27 cellular contexts compared by ENCODE assay signal in the genomic region with DNA sequence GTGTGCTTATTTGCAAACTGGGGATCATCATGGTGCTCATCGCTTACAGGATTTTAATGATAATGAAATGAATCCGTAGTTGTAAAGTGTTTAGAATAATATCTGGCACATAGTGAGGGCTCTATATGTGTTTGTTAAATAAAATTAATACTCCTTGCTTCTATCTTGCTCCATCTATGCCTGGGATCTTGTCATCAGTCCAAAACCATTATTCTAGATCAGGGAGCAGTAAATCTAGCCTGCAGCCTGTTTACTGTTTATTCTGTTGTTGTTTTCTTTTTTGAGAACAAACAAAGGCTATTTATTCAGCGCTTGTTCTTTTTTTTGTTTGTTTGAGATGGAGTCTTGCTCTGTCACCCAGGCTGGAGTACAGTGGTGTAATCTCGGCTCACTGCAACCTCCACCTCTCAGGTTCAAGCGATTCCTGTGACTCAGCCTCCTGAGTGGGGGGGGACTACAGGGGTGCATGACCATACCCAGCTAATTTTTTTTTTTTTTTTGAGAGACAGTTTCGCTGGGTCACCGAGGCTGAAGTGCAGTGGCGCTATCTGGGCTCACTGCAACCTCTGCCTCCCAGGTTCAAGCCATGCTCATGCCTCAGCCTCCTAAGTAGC. TPM values are rescaled to one million over a fixed set of nuclear protein-coding genes. Genes with fewer than 3 reads are reported as not detected.
DNase-seq lines count a peak whose midpoint lies in the region; ATAC-seq, FAIRE-seq and TF ChIP-seq lines count a peak whose summit lies in the region.
"Had no signal": no experiment of that assay in that cellular context is flagged by ENCODE, and none has a peak within 500 bp of the region (broad histone marks: within the 10 kb centered on the region; RNA-seq: fewer than 3 reads in every experiment).

No MANE protein-coding gene starts in this region.

- H2BK15ac ChIP-seq in H1 (ENCODE audit: low read length) = no peak overlapping the region

- no peak overlapping the region; the same call in 1 of the 2 replicates for H4K8ac ChIP-seq in H1 (ENCODE audit: extremely low read depth, insufficient read depth, low read length)

- H3K27ac Mint-ChIP-seq in activated T-helper 17 cell treated with anti-CD3 and anti-CD28 coated beads, Interleukin-2, amount 50 U/mL, for 72 hours = peak overlapping the region; percentile 54
- H3K27ac Mint-ChIP-seq: B cell, HFFc6 had no signal

- 92% methylated on average over 7 of the region's 8 CpGs; no CpG with 5 or more reads in 1 of the 2 experiments for WGBS in H1 (ENCODE audit: extremely low coverage in 1 of 2, insufficient coverage in 1 of 2, insufficient read length in 1 of 2, insufficient replicate concordance in 2 of 2, low coverage in 1 of 2, low lambda C conversion rate in 2 of 2, missing lambda C conversion rate in 1 of 2), 2 experiments
- WGBS in spleen, 5 donors = 93 to 97% (median 95%) methylated on average over 8 of the region's 8 CpGs

- no peak overlapping the region for H2BK120ac ChIP-seq in H1 (replicated peaks; ENCODE audit: low read depth, low read length)

- H2AK5ac ChIP-seq in H1 (ENCODE audit: low read depth, low read length) = 0 out of 2 replicates have a peak overlapping the region, but pooled peaks have one; percentile 24

- H3K9ac ChIP-seq in H1 (replicated peaks in 1 of 4; ENCODE audit: extremely low read depth in 1 of 4, low read depth in 3 of 4, low read length in 3 of 4) = no peak overlapping the region
- H3K9ac ChIP-seq: KMS-11, SK-N-SH had no signal

- no peak overlapping the region for H2BK20ac ChIP-seq in H1 (ENCODE audit: low read length)

- no peak overlapping the region for H3K27ac ChIP-seq in H1 (ENCODE audit: low read depth, low read length)
- H3K27ac ChIP-seq in spleen = no peak overlapping the region
- H3K27ac ChIP-seq: KMS-11, PC-9 had no signal

- H2BK5ac ChIP-seq in H1 (ENCODE audit: low read depth, low read length) = no peak overlapping the region

- no peak for ATAC-seq in activated T-helper 17 cell treated with anti-CD3 and anti-CD28 coated beads, Interleukin-2, amount 50 U/mL, for 72 hours (replicated peaks)
- ATAC-seq: GM12878 had no signal

- no peaks in the 10 kb centered on the region for H3K27me3 Mint-ChIP-seq in activated T-helper 17 cell treated with anti-CD3 and anti-CD28 coated beads, Interleukin-2, amount 50 U/mL, for 72 hours
- H3K27me3 Mint-ChIP-seq: B cell; CD8-positive, alpha-beta memory T cell had no signal

- H3K36me3 ChIP-seq in H1 (ENCODE audit: control insufficient read depth in 2 of 4, insufficient read depth in 4 of 4, low read length in 3 of 4) (peaks cover 1 to 39% (median 4%) of the 10 kb centered on the region in 4 experiments; a peak in 7 of 8 replicates), spleen (peaks cover 0 to 100% (median 65%) of the 10 kb centered on the region in 6 donors)

- H4K91ac ChIP-seq in H1 (replicated peaks; ENCODE audit: insufficient read length, low read length) = no peak overlapping the region

- no peaks in the 10 kb centered on the region for H3K9me3 ChIP-seq in H1 (ENCODE audit: insufficient read depth in 2 of 2, low read depth in 1 of 2, low read length in 1 of 2)
- no peaks in the 10 kb centered on the region for H3K9me3 ChIP-seq in spleen
- H3K9me3 ChIP-seq: HAP-1, SK-N-SH had no signal

- no peak overlapping the region for H2BK12ac ChIP-seq in H1 (ENCODE audit: low read depth, low read length)

- H4K5ac ChIP-seq in H1 (ENCODE audit: insufficient read length, low read depth, low read length) = no peak overlapping the region

- no peak for TF ChIP-seq CTCF in LNCaP clone FGC (IDR thresholded peaks at IDR 0.05; ENCODE audit: control insufficient read depth, extremely low read depth, insufficient read depth)
- no peak for TF ChIP-seq CTCF in H1 (IDR thresholded peaks at IDR 0.05; ENCODE audit: control extremely low read depth in 1 of 3, insufficient read depth in 1 of 3, low read depth in 1 of 3, low read length in 3 of 3)
- no peak for TF ChIP-seq CTCF in spleen (IDR thresholded peaks at IDR 0.05 in 8 of 11, conservative IDR thresholded peaks at IDR 0.05 in 3 of 11)

- H3K23ac ChIP-seq in H1 (ENCODE audit: insufficient read length) = no peak overlapping the region

- no peak for FAIRE-seq in H1 (lab: Jason Lieb, UNC)
- FAIRE-seq: GM12878 had no signal

- no peaks in the 10 kb centered on the region for H3K4me1 Mint-ChIP-seq in activated T-helper 17 cell treated with anti-CD3 and anti-CD28 coated beads, Interleukin-2, amount 50 U/mL, for 72 hours
- H3K4me1 Mint-ChIP-seq: B cell, CD14-positive monocyte had no signal

- no peaks in the 10 kb centered on the region for H4K20me1 ChIP-seq in H1 (replicated peaks in 1 of 2; ENCODE audit: control insufficient read depth in 1 of 2, insufficient read depth in 2 of 2, low read length in 2 of 2)

- H3K79me1 ChIP-seq in H1 (ENCODE audit: low read depth, low read length) = no peaks in the 10 kb centered on the region

- H3K27me3 ChIP-seq in H1 (replicated peaks in 1 of 4; ENCODE audit: control insufficient read depth in 3 of 4, extremely low read depth in 1 of 4, insufficient read depth in 3 of 4, low read length in 3 of 4) (no peaks in the 10 kb centered on the region), spleen (replicated peaks in 1 of 7) (no peaks in the 10 kb centered on the region)

- H3K4me3 ChIP-seq in LNCaP clone FGC (ENCODE audit: low read depth, low read length) = no peak overlapping the region
- H3K4me3 ChIP-seq in H1 (ENCODE audit: extremely low read depth in 1 of 4, insufficient read depth in 2 of 4, low read depth in 3 of 4, low read length in 4 of 4) = no peak overlapping the region
- no peak overlapping the region for H3K4me3 ChIP-seq in spleen
- H3K4me3 ChIP-seq: GM12878, HAP-1, PC-9 had no signal

- H3K4me1 ChIP-seq in H1 (replicated peaks in 1 of 4; ENCODE audit: control insufficient read depth in 3 of 4, insufficient read depth in 4 of 4, low read length in 3 of 4) = peaks cover 3 to 6% (median 4%) of the 10 kb centered on the region in 4 experiments; a peak in 5 of 7 replicates
- H3K4me1 ChIP-seq in spleen = peaks cover 0 to 26% (median 2%) of the 10 kb centered on the region in 6 donors
- H3K4me1 ChIP-seq: HAP-1 had no signal

- CTCF ChIA-PET in H1 (lab: Charles Lee; ENCODE audit: partially characterized antibody) = interaction anchor here (0.7 to 1.5 kb wide), 4 partner anchors 10 to 43 kb away, joined by 3 to 4 read pairs (median 4); no protein-coding TSS in a partner anchor

- no peak overlapping the region for H3K4me2 ChIP-seq in H1 (ENCODE audit: insufficient read depth in 1 of 2, low read depth in 2 of 2, low read length in 2 of 2)
- H3K4me2 ChIP-seq: KMS-11, PC-9, SK-N-SH had no signal

- no peak overlapping the region for H3K14ac ChIP-seq in H1 (ENCODE audit: insufficient read length)

- no peak overlapping the region for H3K4ac ChIP-seq in H1 (replicated peaks; ENCODE audit: insufficient read length, low read depth, low read length)

- no peaks in the 10 kb centered on the region for H3K23me2 ChIP-seq in H1 (ENCODE audit: low read depth, low read length)

- TF ChIP-seq RAD21 in H1 (IDR thresholded peaks at IDR 0.05 in 1 of 2, conservative IDR thresholded peaks at IDR 0.05 in 1 of 2; ENCODE audit: low read depth in 2 of 2, low read length in 2 of 2) = no peak

- no peak overlapping the region for H3K56ac ChIP-seq in H1 (replicated peaks; ENCODE audit: insufficient read length, low read depth, low read length)

- H3K18ac ChIP-seq in H1 (ENCODE audit: extremely low read depth, low read length) = no peak overlapping the region

- peak; percentile 44 for DNase-seq in LNCaP clone FGC (ENCODE audit: low read depth)
- DNase-seq in H1 (ENCODE audit: low read depth in 1 of 2, low spot score in 2 of 2) = no peak
- DNase-seq in RKO (ENCODE audit: low spot score) = no peak
- DNase-seq in SHP77 (lab: John Stamatoyannopoulos, UW) = no peak
- DNase-seq in stimulated activated CD4-positive, alpha-beta T cell treated with anti-CD3 and anti-CD28 coated beads, Interleukin-1b, Interleukin-23, amount 100 ng/mL, for 48 hours = no peak
- no peak for DNase-seq in spleen
- DNase-seq: CD8-positive, alpha-beta memory T cell; DMS 273 treated with DMSO at 0.1 percent for 48 hours; DMS79; EL; GDM1; HFFc6; IMR-90; NCI-H1048; NCI-H1417; NCI-H1694; NCI-H2029 treated with DMSO at 0.1 percent for 48 hours; NCI-H2227 treated with DMSO at 0.1 percent for 48 hours; NCI-H526 treated with DMSO at 0.1 percent for 48 hours; PC-9; SK-N-SH had no signal

- peaks cover 0 to 7% of the 10 kb centered on the region in 2 experiments; a peak in 1 of 4 replicates for H3K79me2 ChIP-seq in H1 (ENCODE audit: control insufficient read depth in 1 of 2, insufficient read depth in 2 of 2, low read length in 2 of 2)

- intact Hi-C loops in spleen (cut with DNase I; ENCODE audit: low total_unique reads) = no loop called here

- no peak for TF ChIP-seq EP300 in H1 (IDR thresholded peaks at IDR 0.05; ENCODE audit: borderline replicate concordance in 1 of 2, low read depth in 2 of 2, low read length in 2 of 2)

- peaks cover 76% of the 10 kb centered on the region for H3K36me3 Mint-ChIP-seq in activated T-helper 17 cell treated with anti-CD3 and anti-CD28 coated beads, Interleukin-2, amount 50 U/mL, for 72 hours (ENCODE audit: low read depth)

- H3K4me3 Mint-ChIP-seq in activated T-helper 17 cell treated with anti-CD3 and anti-CD28 coated beads, Interleukin-2, amount 50 U/mL, for 72 hours = no peak overlapping the region
- H3K4me3 Mint-ChIP-seq: B cell; CD14-positive monocyte; CD8-positive, alpha-beta memory T cell; HFFc6 had no signal

- no peaks in the 10 kb centered on the region for H3K9me3 Mint-ChIP-seq in activated T-helper 17 cell treated with anti-CD3 and anti-CD28 coated beads, Interleukin-2, amount 50 U/mL, for 72 hours
- H3K9me3 Mint-ChIP-seq: CD14-positive monocyte; CD8-positive, alpha-beta memory T cell; HFFc6 had no signal

- POLR2A ChIA-PET in H1 (lab: Charles Lee; ENCODE audit: partially characterized antibody) = interaction anchor here (0.5 to 4.5 kb wide), 7 partner anchors 7 to 42 kb away, joined by 3 to 36 read pairs (median 6); partner anchors contain the start of genes CTSA, NEURL2 and SNX21

- H2AFZ ChIP-seq in H1 (ENCODE audit: low read length) = no peak overlapping the region
- H2AFZ ChIP-seq: PC-9 had no signal

- TF ChIP-seq POLR2A in H1 (IDR thresholded peaks at IDR 0.05; ENCODE audit: control extremely low read depth in 1 of 2, low read depth in 2 of 2, low read length in 2 of 2) (no peak), spleen (IDR thresholded peaks at IDR 0.05) (no peak)

RNA-seq across cellular contexts. Expression of gene ACOT8, which starts 8.1 kb away (rescaled TPM):
- 10 to 100 TPM; 21.4 to 23.2 TPM for total RNA-seq in activated T-helper 17 cell treated with anti-CD3 and anti-CD28 coated beads, Interleukin-2, amount 50 U/mL, for 72 hours
- total RNA-seq in H1 (2021; fragmentation: NEBNext Ultra II Directional; extraction: Animal tissue kit (Norgen Biotek cat#: 25700)) = 37.3 and 37.6 TPM in 2 replicates
- polyA plus RNA-seq in H1 (2011; rRNA removed) (88.8 and 127 TPM in 2 replicates), spleen (10 to 100 TPM; 28.1 to 36.7 (median 34.2) TPM)
- 101 TPM for polyA plus RNA-seq in H1 (2011; cell fraction: cytosol; rRNA removed)
- 83.1 TPM for polyA plus RNA-seq in H1 (2011; cell fraction: nucleus; rRNA removed)
- polyA plus RNA-seq in H1 (2012, experiment 1 of 2) = 28.5 to 43.1 TPM (median 40.4 TPM) in 4 replicates
- polyA plus RNA-seq in H1 (2012, experiment 2 of 2) = 56.9 TPM
- 24.6 TPM for polyA plus RNA-seq in H1 (2013, experiment 1 of 2)
- 25.6 TPM for polyA plus RNA-seq in H1 (2013, experiment 2 of 2)
- polyA minus RNA-seq in H1 (2011; rRNA and poly(A)+ RNA removed) = 31.6 and 39.7 TPM in 2 replicates
- polyA minus RNA-seq in H1 (2011; cell fraction: cytosol; rRNA and poly(A)+ RNA removed) = 25.0 TPM
- polyA minus RNA-seq in H1 (2011; cell fraction: nucleus; rRNA and poly(A)+ RNA removed) = 48.3 TPM
- total RNA-seq in spleen = 10 to 100 TPM; 19.4 to 37.4 (median 24.7) TPM

RNA-seq across cellular contexts. Expression of gene ZSWIM3, which starts 8.3 kb away (rescaled TPM):
- total RNA-seq in activated T-helper 17 cell treated with anti-CD3 and anti-CD28 coated beads, Interleukin-2, amount 50 U/mL, for 72 hours = 1 to 10 TPM; 7.1 to 7.6 TPM
- 6.8 and 6.9 TPM in 2 replicates for total RNA-seq in H1 (2021; fragmentation: NEBNext Ultra II Directional; extraction: Animal tissue kit (Norgen Biotek cat#: 25700))
- polyA plus RNA-seq in H1 (2011; rRNA removed) = 5.4 and 5.5 TPM in 2 replicates
- polyA plus RNA-seq in H1 (2011; cell fraction: cytosol; rRNA removed) = 6.0 TPM
- polyA plus RNA-seq in H1 (2011; cell fraction: nucleus; rRNA removed) = 4.9 TPM
- polyA plus RNA-seq in H1 (2012, experiment 1 of 2) = 4.5 to 6.2 TPM (median 5.5 TPM) in 4 replicates
- polyA plus RNA-seq in H1 (2012, experiment 2 of 2) = 5.7 TPM
- polyA plus RNA-seq in H1 (2013, experiment 1 of 2) = 3.6 TPM
- 3.2 TPM for polyA plus RNA-seq in H1 (2013, experiment 2 of 2)
- 12.3 and 13.6 TPM in 2 replicates for polyA minus RNA-seq in H1 (2011; rRNA and poly(A)+ RNA removed)
- 3.5 TPM for polyA minus RNA-seq in H1 (2011; cell fraction: cytosol; rRNA and poly(A)+ RNA removed)
- 4.4 TPM for polyA minus RNA-seq in H1 (2011; cell fraction: nucleus; rRNA and poly(A)+ RNA removed)
- total RNA-seq in spleen = 1 to 10 TPM; 4.4 to 7.1 (median 5.4) TPM
- 1 to 10 TPM; 3.1 to 4.2 (median 3.5) TPM for polyA plus RNA-seq in spleen

RNA-seq across cellular contexts. Expression of gene SNX21, which starts 15.5 kb away (rescaled TPM):
- total RNA-seq in activated T-helper 17 cell treated with anti-CD3 and anti-CD28 coated beads, Interleukin-2, amount 50 U/mL, for 72 hours = 1 to 10 TPM; 2.2 to 2.6 TPM
- 16.1 and 16.8 TPM in 2 replicates for total RNA-seq in H1 (2021; fragmentation: NEBNext Ultra II Directional; extraction: Animal tissue kit (Norgen Biotek cat#: 25700))
- polyA plus RNA-seq in H1 (2011; rRNA removed) (15.8 and 28.2 TPM in 2 replicates), spleen (10 to 100 TPM in 2 of 3 donors, 1 to 10 TPM in 1; 6.3 to 15.8 (median 15.7) TPM)
- polyA plus RNA-seq in H1 (2011; cell fraction: cytosol; rRNA removed) = 19.5 TPM
- 32.5 TPM for polyA plus RNA-seq in H1 (2011; cell fraction: nucleus; rRNA removed)
- 7.7 to 11.1 TPM (median 10.4 TPM) in 4 replicates for polyA plus RNA-seq in H1 (2012, experiment 1 of 2)
- 9.3 TPM for polyA plus RNA-seq in H1 (2012, experiment 2 of 2)
- 11.8 TPM for polyA plus RNA-seq in H1 (2013, experiment 1 of 2)
- 12.0 TPM for polyA plus RNA-seq in H1 (2013, experiment 2 of 2)
- polyA minus RNA-seq in H1 (2011; rRNA and poly(A)+ RNA removed) = 10.1 and 11.8 TPM in 2 replicates
- polyA minus RNA-seq in H1 (2011; cell fraction: cytosol; rRNA and poly(A)+ RNA removed) = 18.1 TPM
- 21.0 TPM for polyA minus RNA-seq in H1 (2011; cell fraction: nucleus; rRNA and poly(A)+ RNA removed)
- 10 to 100 TPM in 6 of 7 donors, 1 to 10 TPM in 1; 8.8 to 32.4 (median 20.0) TPM for total RNA-seq in spleen

RNA-seq across cellular contexts. Expression of gene TNNC2, which starts 22.0 kb away (rescaled TPM):
- under 1 TPM in 1 of 2 donors, not detected in 1; 0.37 TPM for total RNA-seq in activated T-helper 17 cell treated with anti-CD3 and anti-CD28 coated beads, Interleukin-2, amount 50 U/mL, for 72 hours
- 3.6 and 5.7 TPM in 2 replicates for total RNA-seq in H1 (2021; fragmentation: NEBNext Ultra II Directional; extraction: Animal tissue kit (Norgen Biotek cat#: 25700))
- polyA plus RNA-seq in H1 (2011; rRNA removed) (7.6 and 10.4 TPM in 2 replicates), spleen (1 to 10 TPM; 1.4 to 3.4 (median 1.9) TPM)
- 11.8 TPM for polyA plus RNA-seq in H1 (2011; cell fraction: cytosol; rRNA removed)
- 4.4 TPM for polyA plus RNA-seq in H1 (2011; cell fraction: nucleus; rRNA removed)
- 6.2 to 10.0 TPM (median 8.5 TPM) in 4 replicates for polyA plus RNA-seq in H1 (2012, experiment 1 of 2)
- polyA plus RNA-seq in H1 (2012, experiment 2 of 2) = 1.9 TPM
- polyA plus RNA-seq in H1 (2013, experiment 1 of 2) = 5.7 TPM
- polyA plus RNA-seq in H1 (2013, experiment 2 of 2) = 5.7 TPM
- polyA minus RNA-seq in H1 (2011; rRNA and poly(A)+ RNA removed) = 0.39 and 2.5 TPM in 2 replicates
- polyA minus RNA-seq in H1 (2011; cell fraction: cytosol; rRNA and poly(A)+ RNA removed) = not detected
- polyA minus RNA-seq in H1 (2011; cell fraction: nucleus; rRNA and poly(A)+ RNA removed) = not detected
- under 1 TPM in 2 of 7 donors, not detected in 5; 0.54 to 0.89 TPM for total RNA-seq in spleen
- total RNA-seq: B cell; CD8-positive, alpha-beta memory T cell; GM12878; HFFc6; IMR-90; PC-9 had no signal

RNA-seq across cellular contexts. Expression of gene ZSWIM1, which starts 32.0 kb away (rescaled TPM):
- total RNA-seq in activated T-helper 17 cell treated with anti-CD3 and anti-CD28 coated beads, Interleukin-2, amount 50 U/mL, for 72 hours = 10 to 100 TPM in 1 of 2 donors, 1 to 10 TPM in 1; 7.8 to 16.0 TPM
- 15.6 and 16.7 TPM in 2 replicates for total RNA-seq in H1 (2021; fragmentation: NEBNext Ultra II Directional; extraction: Animal tissue kit (Norgen Biotek cat#: 25700))
- polyA plus RNA-seq in H1 (2011; rRNA removed) (13.2 and 14.1 TPM in 2 replicates), spleen (1 to 10 TPM; 3.7 to 5.5 (median 3.9) TPM)
- 11.0 TPM for polyA plus RNA-seq in H1 (2011; cell fraction: cytosol; rRNA removed)
- polyA plus RNA-seq in H1 (2011; cell fraction: nucleus; rRNA removed) = 15.2 TPM
- 12.4 to 14.5 TPM (median 14.0 TPM) in 4 replicates for polyA plus RNA-seq in H1 (2012, experiment 1 of 2)
- 10.0 TPM for polyA plus RNA-seq in H1 (2012, experiment 2 of 2)
- polyA plus RNA-seq in H1 (2013, experiment 1 of 2) = 12.6 TPM
- polyA plus RNA-seq in H1 (2013, experiment 2 of 2) = 12.3 TPM
- 30.5 and 33.6 TPM in 2 replicates for polyA minus RNA-seq in H1 (2011; rRNA and poly(A)+ RNA removed)
- polyA minus RNA-seq in H1 (2011; cell fraction: cytosol; rRNA and poly(A)+ RNA removed) = 15.8 TPM
- polyA minus RNA-seq in H1 (2011; cell fraction: nucleus; rRNA and poly(A)+ RNA removed) = 15.7 TPM
- 10 to 100 TPM in 6 of 7 donors, 1 to 10 TPM in 1; 8.5 to 16.1 (median 11.1) TPM for total RNA-seq in spleen
